In the genomic region with DNA sequence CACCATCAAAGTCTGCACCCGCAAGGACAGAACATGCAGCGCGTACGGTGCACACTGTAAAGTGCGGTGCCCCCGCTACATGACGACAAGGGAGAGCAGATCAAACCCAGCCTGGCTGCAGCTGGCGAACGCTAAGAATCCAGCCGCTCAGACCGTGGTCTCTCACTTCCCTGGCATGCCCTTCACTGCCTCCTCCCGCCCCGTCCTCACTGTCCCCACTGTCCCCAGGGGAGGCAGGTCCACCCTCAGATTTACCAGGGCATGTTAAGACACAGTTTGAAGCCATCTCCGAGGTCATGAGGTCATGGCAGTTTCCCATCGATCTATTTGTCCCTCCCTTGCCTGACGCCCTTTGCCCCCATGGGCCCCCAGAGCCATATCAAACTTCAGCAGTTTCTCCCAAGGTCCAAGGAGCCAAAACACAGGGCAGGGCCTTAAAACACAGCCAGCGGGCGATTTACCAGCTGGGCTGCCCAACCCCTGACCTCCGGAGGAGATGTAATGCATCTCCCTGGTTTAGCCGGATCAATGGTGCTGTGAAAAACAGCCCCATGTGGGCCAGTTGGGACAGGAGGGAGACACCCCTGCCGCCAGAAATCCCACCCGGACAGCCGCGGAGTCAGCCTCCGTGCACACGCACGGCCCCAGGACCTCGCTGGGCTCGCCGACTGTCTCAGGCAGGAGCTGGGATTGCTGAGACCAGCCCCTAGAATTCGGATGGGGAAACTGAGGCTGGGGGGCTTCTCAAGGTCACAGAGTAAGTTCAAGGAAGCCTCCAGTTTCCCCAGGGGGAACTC, we compare ENCODE assay signal across 29 cellular contexts. TPM values are rescaled to one million over a fixed set of nuclear protein-coding genes. Genes with fewer than 3 reads are reported as not detected.
DNase-seq lines count a peak whose midpoint lies in the region; ATAC-seq, FAIRE-seq and TF ChIP-seq lines count a peak whose summit lies in the region.
"Had no signal": no experiment of that assay in that cellular context is flagged by ENCODE, and none has a peak within 500 bp of the region (broad histone marks: within the 10 kb centered on the region; RNA-seq: fewer than 3 reads in every experiment).

No MANE protein-coding gene starts in this region.

- H3K9me2 ChIP-seq in GM23338 (ENCODE audit: insufficient read depth), result no peaks in the 10 kb centered on the region

- H3K4me2 ChIP-seq in GM23338, result no peak overlapping the region
- H3K4me2 ChIP-seq: KMS-11 had no signal

- H3K4me1 ChIP-seq in GM23338 (ENCODE audit: insufficient read depth) (peaks cover 21% of the 10 kb centered on the region), ovary (ENCODE audit: insufficient read depth) (no peaks in the 10 kb centered on the region)
- H3K4me1 ChIP-seq: BE2C, HAP-1 had no signal

- WGBS in ovary, 3 donors, result 67 to 76% (median 70%) methylated on average over 29 to 31 of the region's 31 CpGs

- POLR2A ChIA-PET in WTC11 (lab: Charles Lee), result no interaction called here

- H3K9me3 Mint-ChIP-seq in GM23338 (peaks cover 3% of the 10 kb centered on the region; the same call in 1 of the 3 replicates), WTC11 (no peaks in the 10 kb centered on the region), neural crest cell (peaks cover 3% of the 10 kb centered on the region)
- H3K9me3 Mint-ChIP-seq: CD8-positive, alpha-beta memory T cell; HFFc6 had no signal

- H3K4me3 Mint-ChIP-seq in GM23338 (no peak overlapping the region), WTC11 (no peak overlapping the region), neural crest cell (peak overlapping the region; percentile 34)
- H3K4me3 Mint-ChIP-seq: CD14-positive monocyte, HFFc6 had no signal

- H3K36me3 ChIP-seq in GM23338 (ENCODE audit: insufficient read depth) (no peaks in the 10 kb centered on the region), ovary (no peaks in the 10 kb centered on the region)
- H3K36me3 ChIP-seq: BE2C, HAP-1 had no signal

- DNase-seq in GM23338 (ENCODE audit: low spot score), result no peak
- no peak for DNase-seq in WTC11 (ENCODE audit: low spot score)
- peak; percentile 41 for DNase-seq in left kidney (ENCODE audit: low read depth, low spot score)
- DNase-seq in neural crest cell (ENCODE audit: low read depth, low spot score), result no peak
- no peak for DNase-seq in LoVo (ENCODE audit: low spot score)
- DNase-seq in ovary, result no peak
- no peak for DNase-seq in frontal cortex (ENCODE audit: low spot score in 2 of 2)
- DNase-seq: 8988T; ACHN; BE2C; CD8-positive, alpha-beta memory T cell; DMS79 treated with DMSO at 0.1 percent for 48 hours; GF-D8; HFFc6; NCI-H1048; NCI-H1417; NCI-H1694 treated with DMSO at 0.1 percent for 48 hours; NCI-H2081; NCI-H2227 treated with DMSO at 0.1 percent for 48 hours; NCI-H526 treated with DMSO at 0.1 percent for 48 hours; SIG-M5 had no signal

- no peak for TF ChIP-seq POLR2A in ovary (IDR thresholded peaks at IDR 0.05)

- H3F3A ChIP-seq in GM23338 (replicated peaks; ENCODE audit: low read depth), result no peaks in the 10 kb centered on the region

- intact Hi-C loops in ovary (cut with DNase I), result no loop called here

- H3K36me3 Mint-ChIP-seq in GM23338 (ENCODE audit: low read depth) (no peaks in the 10 kb centered on the region; the same call in 2 of the 3 replicates), WTC11 (no peaks in the 10 kb centered on the region), neural crest cell (ENCODE audit: low read depth) (no peaks in the 10 kb centered on the region)
- H3K36me3 Mint-ChIP-seq: CD14-positive monocyte; CD8-positive, alpha-beta memory T cell had no signal

- H3K27ac ChIP-seq in GM23338 (ENCODE audit: low read depth) (no peak overlapping the region), ovary (no peak overlapping the region)
- H3K27ac ChIP-seq: KMS-11, SK-N-MC had no signal

- CTCF ChIA-PET in WTC11 (lab: Charles Lee), result no interaction called here

- H3K27me3 ChIP-seq in GM23338 (ENCODE audit: insufficient read depth), result no peaks in the 10 kb centered on the region
- no peaks in the 10 kb centered on the region for H3K27me3 ChIP-seq in ovary
- H3K27me3 ChIP-seq: BE2C had no signal

- no peak for TF ChIP-seq EP300 in ovary (IDR thresholded peaks at IDR 0.05)

- H3K27me3 Mint-ChIP-seq in GM23338 (ENCODE audit: insufficient read depth, low read depth, poor library complexity) (peaks cover 3% of the 10 kb centered on the region), WTC11 (ENCODE audit: low read depth) (no peaks in the 10 kb centered on the region), neural crest cell (ENCODE audit: low read depth) (peaks cover 6% of the 10 kb centered on the region)

- H3K27ac Mint-ChIP-seq in GM23338 (0 out of 2 replicates have a peak overlapping the region, but pooled peaks have one; percentile 16), WTC11 (peak overlapping the region; percentile 86; the same call in 1 of the 2 replicates), neural crest cell (ENCODE audit: unreplicated experiment) (peak overlapping the region; percentile 89)
- H3K27ac Mint-ChIP-seq: CD8-positive, alpha-beta memory T cell; HFFc6 had no signal

- TF ChIP-seq CTCF in GM23338 (conservative IDR thresholded peaks at IDR 0.05; ENCODE audit: low read depth in 2 of 2), result no peak
- TF ChIP-seq CTCF in WTC11 (IDR thresholded peaks at IDR 0.05), result no peak
- no peak for TF ChIP-seq CTCF in neural crest cell (conservative IDR thresholded peaks at IDR 0.05)
- TF ChIP-seq CTCF in ovary (IDR thresholded peaks at IDR 0.05), result no peak

- no peak for FAIRE-seq in frontal cortex (lab: Jason Lieb, UNC)
- FAIRE-seq: GM12891, GM19239, HTR-8/SVneo had no signal

- no peak for ATAC-seq in GM23338
- ATAC-seq in WTC11, result no peak
- ATAC-seq in HG02852 (IDR thresholded peaks at IDR 0.05; ENCODE audit: unreplicated experiment), result no peak

- no peaks in the 10 kb centered on the region for H3K9me3 ChIP-seq in ovary
- H3K9me3 ChIP-seq: BE2C, HAP-1 had no signal

- no peaks in the 10 kb centered on the region for H4K20me1 ChIP-seq in GM23338 (replicated peaks; ENCODE audit: insufficient read depth)

- no peak overlapping the region; the same call in 1 of the 2 replicates for H2AFZ ChIP-seq in GM23338

- H3K4me3 ChIP-seq in GM23338 (no peak overlapping the region), ovary (no peak overlapping the region)
- H3K4me3 ChIP-seq: HAP-1, SK-N-MC had no signal

- H3K4me1 Mint-ChIP-seq in GM23338 (peaks cover 25% of the 10 kb centered on the region), WTC11 (peaks cover 25% of the 10 kb centered on the region), neural crest cell (peaks cover 47% of the 10 kb centered on the region)
- H3K4me1 Mint-ChIP-seq: CD14-positive monocyte; CD8-positive, alpha-beta memory T cell had no signal

- H3K79me2 ChIP-seq in GM23338 (replicated peaks; ENCODE audit: insufficient read depth), result no peaks in the 10 kb centered on the region

TF ChIP-seq in GM23338, 12 proteins besides CTCF, POLR2A, EP300 and RAD21 (continues in another document):
- no peak for TF ChIP-seq POLR2AphosphoS5 (IDR thresholded peaks at IDR 0.05; ENCODE audit: low read depth)
- TF ChIP-seq EZH2phosphoT487 (IDR thresholded peaks at IDR 0.05; ENCODE audit: unreplicated experiment), result no peak
- TF ChIP-seq NANOG (IDR thresholded peaks at IDR 0.05; ENCODE audit: borderline replicate concordance), result no peak
- no peak for TF ChIP-seq JUNB (IDR thresholded peaks at IDR 0.05; ENCODE audit: unreplicated experiment)

TF ChIP-seq in WTC11, 78 proteins besides CTCF, POLR2A, EP300 and RAD21 (continues in another document):
- TF ChIP-seq ZNF396 (CRISPR knock-in tag; IDR thresholded peaks at IDR 0.05; ENCODE audit: borderline replicate concordance) (no peak), GABPB1 (CRISPR knock-in tag; IDR thresholded peaks at IDR 0.05) (no peak), JAZF1 (CRISPR knock-in tag; IDR thresholded peaks at IDR 0.05) (no peak), ZNF121 (CRISPR knock-in tag; IDR thresholded peaks at IDR 0.05) (no peak), ZBTB21 (CRISPR knock-in tag; IDR thresholded peaks at IDR 0.05; ENCODE audit: borderline replicate concordance) (no peak)
- TF ChIP-seq, protein P1, sequence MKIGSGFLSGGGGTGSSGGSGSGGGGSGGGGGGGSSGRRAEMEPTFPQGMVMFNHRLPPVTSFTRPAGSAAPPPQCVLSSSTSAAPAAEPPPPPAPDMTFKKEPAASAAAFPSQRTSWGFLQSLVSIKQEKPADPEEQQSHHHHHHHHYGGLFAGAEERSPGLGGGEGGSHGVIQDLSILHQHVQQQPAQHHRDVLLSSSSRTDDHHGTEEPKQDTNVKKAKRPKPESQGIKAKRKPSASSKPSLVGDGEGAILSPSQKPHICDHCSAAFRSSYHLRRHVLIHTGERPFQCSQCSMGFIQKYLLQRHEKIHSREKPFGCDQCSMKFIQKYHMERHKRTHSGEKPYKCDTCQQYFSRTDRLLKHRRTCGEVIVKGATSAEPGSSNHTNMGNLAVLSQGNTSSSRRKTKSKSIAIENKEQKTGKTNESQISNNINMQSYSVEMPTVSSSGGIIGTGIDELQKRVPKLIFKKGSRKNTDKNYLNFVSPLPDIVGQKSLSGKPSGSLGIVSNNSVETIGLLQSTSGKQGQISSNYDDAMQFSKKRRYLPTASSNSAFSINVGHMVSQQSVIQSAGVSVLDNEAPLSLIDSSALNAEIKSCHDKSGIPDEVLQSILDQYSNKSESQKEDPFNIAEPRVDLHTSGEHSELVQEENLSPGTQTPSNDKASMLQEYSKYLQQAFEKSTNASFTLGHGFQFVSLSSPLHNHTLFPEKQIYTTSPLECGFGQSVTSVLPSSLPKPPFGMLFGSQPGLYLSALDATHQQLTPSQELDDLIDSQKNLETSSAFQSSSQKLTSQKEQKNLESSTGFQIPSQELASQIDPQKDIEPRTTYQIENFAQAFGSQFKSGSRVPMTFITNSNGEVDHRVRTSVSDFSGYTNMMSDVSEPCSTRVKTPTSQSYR (CRISPR knock-in tag; IDR thresholded peaks at IDR 0.05), result no peak

RNA-seq across cellular contexts. Expression of a gene that starts 52.3 kb away (rescaled TPM):
- total RNA-seq in GM23338 (2014; rRNA removed; shearing (Covaris generic)), result 63.4 and 74.8 TPM in 2 replicates
- 38.0 and 42.5 TPM in 2 replicates for polyA plus RNA-seq in GM23338 (2016; fragmentation: Nextera tagmentation; extraction: Ambion mirVana)
- total RNA-seq in WTC11 (2021), result 68.4 to 83.0 TPM (median 69.6 TPM) in 3 replicates
- total RNA-seq in neural crest cell, result 66.3 and 67.7 TPM in 2 replicates
- 10 to 100 TPM; 15.5 to 54.3 (median 48.2) TPM for total RNA-seq in ovary
- polyA plus RNA-seq in ovary, result 10 to 100 TPM; 37.0 to 39.0 TPM
- 40.4 TPM for total RNA-seq in frontal cortex

Comparison
In these comparisons a context has a peak if more than half of its experiments do, and no peak if none do; other contexts are left out.
1. H3K27ac Mint-ChIP-seq: peak in every context shown above with its lines; median percentile 89 in neural crest cell; 86 in WTC11; 16 in GM23338.